In the genomic region with DNA sequence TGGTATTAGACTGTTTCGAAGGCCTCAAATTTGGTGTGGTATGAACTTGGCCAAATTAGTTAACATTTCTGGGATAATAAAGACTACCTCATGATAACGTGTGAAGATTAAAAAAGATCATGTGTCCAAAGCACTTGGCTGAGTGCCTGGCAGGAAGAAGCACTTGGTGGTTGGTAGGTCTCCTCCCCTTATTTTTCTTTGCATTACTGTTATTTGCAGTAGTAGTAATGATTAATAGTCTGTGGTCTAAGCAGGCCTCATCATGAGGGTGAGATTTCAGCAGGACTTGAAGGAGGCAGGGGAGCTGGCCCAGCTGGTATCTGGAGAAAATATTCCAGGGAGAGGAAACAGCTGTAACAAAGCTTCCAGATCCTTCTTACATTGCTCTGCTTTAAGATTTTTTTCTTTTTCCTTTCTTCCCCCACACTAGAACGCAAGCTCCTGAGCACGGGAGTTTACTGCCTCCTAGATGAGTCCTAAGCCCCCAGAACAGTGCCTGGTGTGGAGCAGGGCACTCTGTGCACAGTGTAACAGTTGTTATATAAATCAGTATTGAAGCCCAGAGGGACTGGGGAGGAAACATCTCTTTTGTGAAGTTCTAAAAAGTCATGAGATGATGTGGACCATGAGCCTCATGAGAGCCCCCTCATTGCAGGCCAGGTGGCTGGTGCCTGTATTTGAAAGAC, we compare ENCODE assay signal across 13 cellular contexts. TPM values are rescaled to one million over a fixed set of nuclear protein-coding genes. Genes with fewer than 3 reads are reported as not detected.
A peak's percentile ranks its signal among the peaks of the same experiment; 100 is the strongest.
DNase-seq lines count a peak whose midpoint lies in the region; ATAC-seq, FAIRE-seq and TF ChIP-seq lines count a peak whose summit lies in the region.
"Had no signal": no experiment of that assay in that cellular context is flagged by ENCODE, and none has a peak within 500 bp of the region (broad histone marks: within the 10 kb centered on the region; RNA-seq: fewer than 3 reads in every experiment).

No MANE protein-coding gene starts in this region.

- H3K9me3 ChIP-seq in small intestine (ENCODE audit: control insufficient read depth, low read depth), result no peaks in the 10 kb centered on the region
- H3K9me3 ChIP-seq: tibial artery had no signal

- peaks cover 27% of the 10 kb centered on the region for H3K27me3 Mint-ChIP-seq in HFFc6 (ENCODE audit: insufficient read depth)

- H3K4me1 Mint-ChIP-seq in HFFc6 (ENCODE audit: low read depth), result peaks cover 12% of the 10 kb centered on the region; the same call in 1 of the 2 replicates

- no peak overlapping the region for H3K27ac Mint-ChIP-seq in HFFc6
- H3K27ac Mint-ChIP-seq: T-helper 2 cell treated with Interferon-gamma antibody and Interleukin-4, amounts not matched to agents 5 μg/mL and 100 μg/mL, for 36 hours had no signal

- no peak overlapping the region for H3K27ac ChIP-seq in small intestine (ENCODE audit: low read depth in 1 of 2, low read length in 1 of 2)
- H3K27ac ChIP-seq: tibial artery had no signal

- FAIRE-seq in small intestine (lab: Jason Lieb, UNC), result no peak
- FAIRE-seq: GM12878 had no signal

- no peaks in the 10 kb centered on the region for H3K9me3 Mint-ChIP-seq in HFFc6
- H3K9me3 Mint-ChIP-seq: T-helper 2 cell treated with Interferon-gamma antibody and Interleukin-4, amounts not matched to agents 5 μg/mL and 100 μg/mL, for 36 hours had no signal

- WGBS in small intestine, 3 donors, result 35 to 48% (median 36%) methylated on average over 4 of the region's 4 CpGs

- H3K4me1 ChIP-seq in small intestine (ENCODE audit: control insufficient read depth in 2 of 2, insufficient read depth in 1 of 2, low read depth in 1 of 2, low read length in 1 of 2), result no peaks in the 10 kb centered on the region

- H3K36me3 Mint-ChIP-seq in HFFc6 (ENCODE audit: low read depth), result no peaks in the 10 kb centered on the region

- H3K36me3 ChIP-seq in small intestine (ENCODE audit: control insufficient read depth in 2 of 2, insufficient read depth in 2 of 2, low read length in 2 of 2), result no peaks in the 10 kb centered on the region

- no peak overlapping the region for H3K4me3 Mint-ChIP-seq in HFFc6
- H3K4me3 Mint-ChIP-seq: T-helper 2 cell treated with Interferon-gamma antibody and Interleukin-4, amounts not matched to agents 5 μg/mL and 100 μg/mL, for 36 hours had no signal

- ATAC-seq in GM18520 (IDR thresholded peaks at IDR 0.05; ENCODE audit: unreplicated experiment) (no peak), HG03039 (IDR thresholded peaks at IDR 0.05; ENCODE audit: unreplicated experiment) (no peak)
- ATAC-seq: GM12878 had no signal

- H3K27me3 ChIP-seq in small intestine (ENCODE audit: control insufficient read depth in 2 of 2, insufficient read depth in 2 of 2, low read length in 2 of 2), result no peaks in the 10 kb centered on the region
- H3K27me3 ChIP-seq: tibial artery had no signal

- TF ChIP-seq CTCF in fibroblast of villous mesenchyme (IDR thresholded peaks at IDR 0.05; ENCODE audit: insufficient read depth, low read depth, low read length) (no peak), HFFc6 (IDR thresholded peaks at IDR 0.05) (no peak)

- peak; percentile 72 for DNase-seq in DMS153 (lab: John Stamatoyannopoulos, UW)
- no peak for DNase-seq in DMS153 treated with DMSO at 0.1 percent for 48 hours (lab: John Stamatoyannopoulos, UW; ENCODE audit: unreplicated experiment)
- DNase-seq in RPMI7951 (ENCODE audit: low read depth), result peak; percentile 35
- DNase-seq in fibroblast of villous mesenchyme (ENCODE audit: low read depth), result peak; percentile 95
- DNase-seq in small intestine, result peak; percentile 28
- no peak for DNase-seq in HFFc6
- DNase-seq: 8988T, NCI-H2171, tibial artery had no signal

- H3K4me3 ChIP-seq in fibroblast of villous mesenchyme (ENCODE audit: low read depth, low read length) (no peak overlapping the region), small intestine (ENCODE audit: low read depth in 1 of 2, low read length in 2 of 2) (no peak overlapping the region)
- H3K4me3 ChIP-seq: GM12878, tibial artery had no signal

RNA-seq across cellular contexts. Expression of gene RHEB, which starts 31.0 kb away (rescaled TPM):
- total RNA-seq in RPMI7951 (2014; rRNA removed; shearing (Covaris generic)), result 211 and 217 TPM in 2 replicates
- total RNA-seq in fibroblast of villous mesenchyme, result 52.2 and 79.5 TPM in 2 replicates
- polyA plus RNA-seq in small intestine, result 10 to 100 TPM; 54.4 to 84.6 (median 69.6) TPM
- 100 to 1,000 TPM; 104 to 122 (median 118) TPM for total RNA-seq in HFFc6 (2021; fragmentation: NEBNext Ultra II Directional; extraction: Animal tissue kit (Norgen Biotek cat#: 25700))

Comparison
In these comparisons a context has a peak if more than half of its experiments do, and no peak if none do; other contexts are left out.
1. DNase-seq: peak in DMS153 (single experiment), RPMI7951 (single experiment), fibroblast of villous mesenchyme (single experiment) and small intestine (single experiment); none in DMS153 treated with DMSO at 0.1 percent for 48 hours (single experiment) and HFFc6 (single experiment).